In the genomic region with DNA sequence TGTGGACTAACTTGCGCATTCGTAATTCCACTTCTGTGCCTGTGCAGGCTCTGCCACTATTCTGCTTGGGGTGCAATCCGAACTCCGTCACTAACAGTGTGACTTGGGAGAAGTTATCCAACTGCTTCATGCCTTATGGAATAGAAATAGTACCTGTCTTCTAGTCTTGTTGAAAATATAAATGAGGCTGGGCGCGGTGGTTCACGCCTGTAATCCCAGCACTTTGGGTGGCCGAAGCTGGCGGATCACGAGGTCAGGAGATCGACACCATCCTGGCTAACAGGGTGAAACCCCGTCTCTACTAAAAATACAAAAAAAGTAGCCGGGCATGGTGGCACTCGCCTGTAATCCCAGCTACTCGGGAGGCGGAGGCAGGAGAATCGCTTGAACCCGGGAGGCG, we compare ENCODE assay signal across 9 cellular contexts. TPM values are rescaled to one million over a fixed set of nuclear protein-coding genes. Genes with fewer than 3 reads are reported as not detected.
"Had no signal": no experiment of that assay in that cellular context is flagged by ENCODE, and none has a peak within 500 bp of the region (broad histone marks: within the 10 kb centered on the region; RNA-seq: fewer than 3 reads in every experiment).

No MANE protein-coding gene starts in this region.

RNA-seq across cellular contexts. Expression of gene GABRA5, which starts 28.5 kb away (rescaled TPM):
- total RNA-seq: subcutaneous adipose tissue, suprapubic skin, thoracic aorta, tibial nerve, transverse colon, upper lobe of right lung, ureter, uterus, vagina had no signal
